ENCODE assay signal across 8 cellular contexts in the genomic region with DNA sequence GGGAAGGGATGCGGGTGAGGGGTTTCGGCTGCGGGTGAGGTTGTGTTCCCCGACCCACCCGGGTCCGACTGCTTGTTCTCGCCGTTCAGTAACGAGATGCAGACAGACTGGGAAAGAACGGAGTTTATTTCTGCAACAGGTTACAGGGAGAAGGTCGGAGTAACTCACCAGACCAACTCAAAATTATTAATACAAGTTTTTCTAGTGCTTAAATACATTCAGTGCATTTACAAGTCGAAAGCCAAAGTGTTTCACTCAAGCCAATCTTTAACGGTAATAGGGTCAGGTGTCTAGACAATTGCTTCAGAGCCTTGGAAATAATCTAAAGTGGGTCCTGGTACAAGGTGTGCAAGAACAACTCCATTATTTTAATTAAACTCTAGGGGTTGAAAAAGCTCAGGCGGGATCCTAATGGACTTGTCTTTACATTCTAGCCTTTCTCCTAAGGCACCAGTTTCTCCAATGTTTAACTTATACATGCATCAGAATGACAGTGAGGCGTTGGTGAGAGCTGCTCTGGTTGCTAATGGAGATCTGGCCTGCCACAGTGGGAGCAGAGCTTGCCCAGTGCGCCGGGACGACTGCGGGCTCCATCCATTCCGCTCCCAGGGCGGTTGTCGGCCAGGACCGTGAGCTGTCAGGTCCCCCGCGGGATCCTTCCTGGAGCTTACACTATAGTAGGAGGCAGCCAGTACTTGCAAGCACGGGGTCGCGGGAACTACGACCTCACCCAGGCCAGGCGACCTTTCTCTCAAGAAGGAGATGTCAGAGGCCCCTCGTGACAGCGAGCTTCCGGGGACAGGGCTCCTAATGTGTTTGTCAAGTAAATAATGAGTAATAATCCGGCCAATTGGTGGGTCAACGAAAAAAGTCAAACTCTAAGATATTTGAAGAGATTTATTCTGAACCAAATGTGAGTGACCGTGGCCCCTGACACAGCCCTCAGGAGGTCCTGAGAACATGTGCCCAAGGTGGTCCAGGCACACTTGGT. TPM values are rescaled to one million over a fixed set of nuclear protein-coding genes. Genes with fewer than 3 reads are reported as not detected.
A peak's percentile ranks its signal among the peaks of the same experiment; 100 is the strongest.
DNase-seq lines count a peak whose midpoint lies in the region; ATAC-seq, FAIRE-seq and TF ChIP-seq lines count a peak whose summit lies in the region.

No MANE protein-coding gene starts in this region.

- no peak for ATAC-seq in stimulated activated naive CD8-positive, alpha-beta T cell treated with anti-CD3 and anti-CD28 coated beads, Interleukin-15, Interleukin-2, amounts not matched to agents 100 U/mL and 50 U/mL, for 24 hours
- no peak for ATAC-seq in lung (ENCODE audit: insufficient read depth, low FRiP score)
- ATAC-seq in HG02798 (IDR thresholded peaks at IDR 0.05; ENCODE audit: poor library complexity, unreplicated experiment), result no peak

- H3K9me3 Mint-ChIP-seq in stimulated activated naive CD8-positive, alpha-beta T cell treated with anti-CD3 and anti-CD28 coated beads, Interleukin-15, Interleukin-2, amounts not matched to agents 100 ng/mL and 50 ng/mL, for 24 hours, result no peaks in the 10 kb centered on the region
- H3K9me3 Mint-ChIP-seq in dendritic cell treated with granulocyte-macrophage colony-stimulating factor and Interleukin-4, amounts not matched to agents 40 ng/mL and 50 ng/mL, for 4 days, result no peaks in the 10 kb centered on the region

- peak overlapping the region; percentile 64 for H3K4me2 ChIP-seq in MM.1S (ENCODE audit: low read depth, low read length)

- H4K20me1 ChIP-seq in MM.1S (ENCODE audit: insufficient read depth, low read length), result no peaks in the 10 kb centered on the region

- peak overlapping the region; percentile 85 for H3K9ac ChIP-seq in MM.1S (ENCODE audit: low read length)

- H3K4me1 ChIP-seq in MM.1S (ENCODE audit: low read length) (peaks cover 8% of the 10 kb centered on the region; the same call in 1 of the 2 replicates), lung (ENCODE audit: control insufficient read depth in 2 of 2, insufficient read depth in 2 of 2, low read length in 2 of 2) (peaks cover 7 to 11% of the 10 kb centered on the region in 2 donors), tibial artery (peaks cover 0 to 35% (median 22%) of the 10 kb centered on the region in 4 donors)

- peak overlapping the region; percentile 99 for H2AFZ ChIP-seq in MM.1S (ENCODE audit: low read length)

- WGBS in lung, 2 donors, result 26 to 30% methylated on average over 36 of the region's 36 CpGs

- H3K27ac Mint-ChIP-seq in stimulated activated naive CD8-positive, alpha-beta T cell treated with anti-CD3 and anti-CD28 coated beads, Interleukin-15, Interleukin-2, amounts not matched to agents 100 ng/mL and 50 ng/mL, for 24 hours, result peak overlapping the region; percentile 95
- H3K27ac Mint-ChIP-seq in dendritic cell treated with granulocyte-macrophage colony-stimulating factor and Interleukin-4, amounts not matched to agents 40 ng/mL and 50 ng/mL, for 4 days, result peak overlapping the region; percentile 92

- H3K27ac ChIP-seq in MM.1S (ENCODE audit: low read length), result no peak overlapping the region; the same call in 1 of the 2 replicates
- peak overlapping the region; percentile 78 to 96 for H3K27ac ChIP-seq in lung (ENCODE audit: low read depth in 1 of 2, low read length in 1 of 2)
- H3K27ac ChIP-seq in tibial artery, result peak overlapping the region; percentile 94 to 97

- TF ChIP-seq CTCF in MM.1S (IDR thresholded peaks at IDR 0.05; ENCODE audit: low read length) (no peak), lung (IDR thresholded peaks at IDR 0.05; ENCODE audit: control extremely low read depth, extremely low read depth) (no peak), tibial artery (IDR thresholded peaks at IDR 0.05) (no peak)

- peaks cover 12% of the 10 kb centered on the region for H3K36me3 Mint-ChIP-seq in stimulated activated naive CD8-positive, alpha-beta T cell treated with anti-CD3 and anti-CD28 coated beads, Interleukin-15, Interleukin-2, amounts not matched to agents 100 ng/mL and 50 ng/mL, for 24 hours (ENCODE audit: low read depth)
- peaks cover 12% of the 10 kb centered on the region for H3K36me3 Mint-ChIP-seq in dendritic cell treated with granulocyte-macrophage colony-stimulating factor and Interleukin-4, amounts not matched to agents 40 ng/mL and 50 ng/mL, for 4 days (ENCODE audit: low read depth)

- H3F3A ChIP-seq in MM.1S (ENCODE audit: insufficient read depth, low read length), result peaks cover 6% of the 10 kb centered on the region

- H3K4me1 Mint-ChIP-seq in stimulated activated naive CD8-positive, alpha-beta T cell treated with anti-CD3 and anti-CD28 coated beads, Interleukin-15, Interleukin-2, amounts not matched to agents 100 ng/mL and 50 ng/mL, for 24 hours (ENCODE audit: low read depth), result peaks cover 41% of the 10 kb centered on the region
- H3K4me1 Mint-ChIP-seq in dendritic cell treated with granulocyte-macrophage colony-stimulating factor and Interleukin-4, amounts not matched to agents 40 ng/mL and 50 ng/mL, for 4 days (ENCODE audit: low read depth), result peaks cover 27% of the 10 kb centered on the region

- peaks cover 17% of the 10 kb centered on the region for H3K27me3 Mint-ChIP-seq in stimulated activated naive CD8-positive, alpha-beta T cell treated with anti-CD3 and anti-CD28 coated beads, Interleukin-15, Interleukin-2, amounts not matched to agents 100 ng/mL and 50 ng/mL, for 24 hours
- peaks cover 20% of the 10 kb centered on the region for H3K27me3 Mint-ChIP-seq in dendritic cell treated with granulocyte-macrophage colony-stimulating factor and Interleukin-4, amounts not matched to agents 40 ng/mL and 50 ng/mL, for 4 days

- no peak for FAIRE-seq in GM12892 (lab: Jason Lieb, UNC)

- H3K4me3 ChIP-seq in MM.1S (ENCODE audit: low read length) (peak overlapping the region; percentile 89), lung (peak overlapping the region; percentile 83), tibial artery (peak overlapping the region; percentile 80 to 92)

- H3K9me3 ChIP-seq in MM.1S (replicated peaks; ENCODE audit: insufficient read depth, low read length) (no peaks in the 10 kb centered on the region), lung (ENCODE audit: control insufficient read depth in 2 of 2, insufficient read depth in 1 of 2, low read length in 1 of 2) (no peaks in the 10 kb centered on the region), tibial artery (no peaks in the 10 kb centered on the region)

- no peaks in the 10 kb centered on the region for H3K9me2 ChIP-seq in MM.1S (replicated peaks; ENCODE audit: insufficient read depth, low read length)

- H3K4me3 Mint-ChIP-seq in stimulated activated naive CD8-positive, alpha-beta T cell treated with anti-CD3 and anti-CD28 coated beads, Interleukin-15, Interleukin-2, amounts not matched to agents 100 ng/mL and 50 ng/mL, for 24 hours, result peak overlapping the region; percentile 99
- peak overlapping the region; percentile 94 for H3K4me3 Mint-ChIP-seq in dendritic cell treated with granulocyte-macrophage colony-stimulating factor and Interleukin-4, amounts not matched to agents 40 ng/mL and 50 ng/mL, for 4 days

- H3K27me3 ChIP-seq in MM.1S (replicated peaks; ENCODE audit: insufficient read depth, low read length) (no peaks in the 10 kb centered on the region), lung (ENCODE audit: control insufficient read depth, insufficient read depth) (no peaks in the 10 kb centered on the region), tibial artery (peaks cover 0 to 2% of the 10 kb centered on the region in 2 donors)

- no peak for DNase-seq in stimulated activated naive CD8-positive, alpha-beta T cell treated with anti-CD3 and anti-CD28 coated beads, Interleukin-15, Interleukin-2, amounts not matched to agents 100 U/mL and 50 U/mL, for 24 hours
- no peak for DNase-seq in MM.1S
- DNase-seq in lung (ENCODE audit: low spot score), result no peak
- DNase-seq in tibial artery, result peak; percentile 45 to 69
- DNase-seq in GM12892 (ENCODE audit: insufficient read length), result no peak

- H3K36me3 ChIP-seq in MM.1S (replicated peaks; ENCODE audit: insufficient read depth, low read length), result no peaks in the 10 kb centered on the region
- no peaks in the 10 kb centered on the region for H3K36me3 ChIP-seq in lung (ENCODE audit: control insufficient read depth in 2 of 2, insufficient read depth in 2 of 2, low read length in 2 of 2)
- H3K36me3 ChIP-seq in tibial artery, result no peaks in the 10 kb centered on the region

- intact Hi-C loops in dendritic cell treated with granulocyte-macrophage colony-stimulating factor and Interleukin-4, amounts not matched to agents 40 ng/mL and 50 ng/mL, for 4 days (cut with micrococcal nuclease), result no loop called here
- intact Hi-C loops in tibial artery (cut with DNase I; ENCODE audit: low total_unique reads), result no loop called here

- H3K79me2 ChIP-seq in MM.1S (ENCODE audit: low read length), result peaks cover 38% of the 10 kb centered on the region

- no peak for TF ChIP-seq POLR2A in GM12892 (IDR thresholded peaks at IDR 0.05; ENCODE audit: low read depth, low read length)

RNA-seq across cellular contexts. Expression of a gene that starts 0.8 kb away (rescaled TPM):
- total RNA-seq in lung, result 10 to 100 TPM; 76.1 to 94.6 TPM
- 100 to 1,000 TPM in 1 of 2 donors, 10 to 100 TPM in 1; 77.6 to 148 TPM for polyA plus RNA-seq in lung
- polyA plus RNA-seq in GM12892 (2012; ENCODE audit: missing spikeins), result 174 TPM

RNA-seq across cellular contexts. Expression of a gene that starts 4.1 kb away (rescaled TPM):
- 1 to 10 TPM; 5.5 to 5.7 TPM for total RNA-seq in lung
- polyA plus RNA-seq in lung, result 1 to 10 TPM; 1.1 to 1.5 TPM
- 0.32 TPM for polyA plus RNA-seq in GM12892 (2012; ENCODE audit: missing spikeins)

RNA-seq across cellular contexts. Expression of a gene that starts 32.1 kb away (rescaled TPM):
- total RNA-seq in lung, result 1 to 10 TPM; 4.4 to 7.6 TPM
- polyA plus RNA-seq in lung, result 1 to 10 TPM; 1.9 to 2.0 TPM
- 0.61 TPM for polyA plus RNA-seq in GM12892 (2012; ENCODE audit: missing spikeins)

Comparison
In these comparisons a context has a peak if more than half of its experiments do, and no peak if none do; other contexts are left out.
1. DNase-seq: peak in tibial artery (2 of 2); none in stimulated activated naive CD8-positive, alpha-beta T cell treated with anti-CD3 and anti-CD28 coated beads, Interleukin-15, Interleukin-2, amounts not matched to agents 100 U/mL and 50 U/mL, for 24 hours (single experiment), MM.1S (single experiment), lung (single experiment) and GM12892 (single experiment).
2. Peak in every context shown above with its lines, with median percentiles within 50 percentile points of each other: H3K4me3 ChIP-seq.